1 cellular context compared by ENCODE assay signal in the genomic region with DNA sequence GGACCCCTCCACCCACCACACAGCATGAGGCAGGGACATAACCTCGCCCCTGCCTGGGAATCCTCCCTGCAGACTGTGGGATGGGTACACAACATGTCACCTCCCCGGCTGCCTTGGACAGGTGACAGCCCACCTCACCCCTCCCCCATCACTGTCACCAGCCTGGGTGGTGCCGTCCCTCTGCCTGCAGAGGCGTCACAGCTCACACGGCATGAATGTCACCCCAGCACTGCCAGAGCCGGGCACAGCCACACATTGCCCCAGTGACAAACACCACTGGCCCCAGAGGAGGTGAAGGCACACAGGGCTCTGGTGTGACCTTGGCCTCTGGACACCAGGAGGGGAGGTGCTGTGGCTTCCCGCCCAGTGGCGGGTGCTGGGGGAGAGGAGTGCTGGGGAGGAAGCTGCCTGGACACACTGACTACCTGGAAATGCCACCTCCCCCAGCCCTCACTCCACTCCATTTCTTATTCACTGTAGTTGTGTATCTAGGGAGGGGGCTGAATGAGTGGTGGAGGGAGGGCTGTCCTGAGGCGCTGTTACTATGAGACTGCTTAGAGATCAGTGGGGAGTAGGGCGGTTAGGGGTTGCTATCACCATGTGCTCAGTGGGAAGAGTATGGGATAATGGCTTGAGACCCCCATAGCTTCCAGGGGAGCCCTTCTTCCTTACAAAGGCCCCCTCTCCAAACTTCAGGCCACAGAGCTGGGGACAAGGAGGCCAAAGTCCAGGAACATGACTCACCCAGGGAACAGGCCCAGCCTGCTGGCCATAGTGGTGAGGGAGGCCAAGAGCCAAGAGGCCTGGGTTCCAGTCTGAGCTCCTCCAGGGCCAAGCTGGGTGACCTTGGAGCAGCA.
TF ChIP-seq lines count a peak whose summit lies in the region.

No MANE protein-coding gene starts in this region.

TF ChIP-seq in WTC11, 78 proteins besides CTCF, POLR2A, EP300 and RAD21 (continued from another document):
- TF ChIP-seq, protein P1, sequence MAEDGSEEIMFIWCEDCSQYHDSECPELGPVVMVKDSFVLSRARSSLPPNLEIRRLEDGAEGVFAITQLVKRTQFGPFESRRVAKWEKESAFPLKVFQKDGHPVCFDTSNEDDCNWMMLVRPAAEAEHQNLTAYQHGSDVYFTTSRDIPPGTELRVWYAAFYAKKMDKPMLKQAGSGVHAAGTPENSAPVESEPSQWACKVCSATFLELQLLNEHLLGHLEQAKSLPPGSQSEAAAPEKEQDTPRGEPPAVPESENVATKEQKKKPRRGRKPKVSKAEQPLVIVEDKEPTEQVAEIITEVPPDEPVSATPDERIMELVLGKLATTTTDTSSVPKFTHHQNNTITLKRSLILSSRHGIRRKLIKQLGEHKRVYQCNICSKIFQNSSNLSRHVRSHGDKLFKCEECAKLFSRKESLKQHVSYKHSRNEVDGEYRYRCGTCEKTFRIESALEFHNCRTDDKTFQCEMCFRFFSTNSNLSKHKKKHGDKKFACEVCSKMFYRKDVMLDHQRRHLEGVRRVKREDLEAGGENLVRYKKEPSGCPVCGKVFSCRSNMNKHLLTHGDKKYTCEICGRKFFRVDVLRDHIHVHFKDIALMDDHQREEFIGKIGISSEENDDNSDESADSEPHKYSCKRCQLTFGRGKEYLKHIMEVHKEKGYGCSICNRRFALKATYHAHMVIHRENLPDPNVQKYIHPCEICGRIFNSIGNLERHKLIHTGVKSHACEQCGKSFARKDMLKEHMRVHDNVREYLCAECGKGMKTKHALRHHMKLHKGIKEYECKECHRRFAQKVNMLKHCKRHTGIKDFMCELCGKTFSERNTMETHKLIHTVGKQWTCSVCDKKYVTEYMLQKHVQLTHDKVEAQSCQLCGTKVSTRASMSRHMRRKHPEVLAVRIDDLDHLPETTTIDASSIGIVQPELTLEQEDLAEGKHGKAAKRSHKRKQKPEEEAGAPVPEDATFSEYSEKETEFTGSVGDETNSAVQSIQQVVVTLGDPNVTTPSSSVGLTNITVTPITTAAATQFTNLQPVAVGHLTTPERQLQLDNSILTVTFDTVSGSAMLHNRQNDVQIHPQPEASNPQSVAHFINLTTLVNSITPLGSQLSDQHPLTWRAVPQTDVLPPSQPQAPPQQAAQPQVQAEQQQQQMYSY (CRISPR knock-in tag; IDR thresholded peaks at IDR 0.05): peak; percentile 80
